Comparison of ENCODE assay signal across 11 cellular contexts in genomic region chr2:104938226-104938941, GRCh38.
DNase-seq lines count a peak whose midpoint lies in the region; ATAC-seq lines count a peak whose summit lies in the region.
"Had no signal": no experiment of that assay in that cellular context is flagged by ENCODE, and none has a peak within 500 bp of the region (broad histone marks: within the 10 kb centered on the region; RNA-seq: fewer than 3 reads in every experiment).

No MANE protein-coding gene starts in this region.

- H3K9me3 Mint-ChIP-seq in naive B cell = no peaks in the 10 kb centered on the region
- H3K9me3 Mint-ChIP-seq: type B pancreatic cell had no signal

- H3K4me1 Mint-ChIP-seq in naive B cell = peaks cover 17 to 31% (median 22%) of the 10 kb centered on the region in 3 donors

- no peaks in the 10 kb centered on the region for H3K36me3 Mint-ChIP-seq in naive B cell
- H3K36me3 Mint-ChIP-seq: type B pancreatic cell had no signal

- peak; percentile 96 for ATAC-seq in GM18499 (IDR thresholded peaks at IDR 0.05; ENCODE audit: insufficient read depth, unreplicated experiment)
- peak; percentile 77 for ATAC-seq in GM21381 (IDR thresholded peaks at IDR 0.05; ENCODE audit: unreplicated experiment)
- ATAC-seq in HG03175 (IDR thresholded peaks at IDR 0.05; ENCODE audit: unreplicated experiment) = peak; percentile 93
- peak; percentile 91 for ATAC-seq in naive B cell (ENCODE audit: low read depth in 2 of 2)
- ATAC-seq in left ventricle myocardium superior = no peak

- DNase-seq in naive B cell = peak; percentile 40
- DNase-seq in left ventricle myocardium superior = no peak
- DNase-seq in NCI-H1436 treated with DMSO at 0.1 percent for 48 hours (lab: John Stamatoyannopoulos, UW) = no peak
- DNase-seq in GOT3 (lab: John Stamatoyannopoulos, UW) = no peak
- no peak for DNase-seq in NOMO-1 (lab: John Stamatoyannopoulos, UW; ENCODE audit: unreplicated experiment in 2 of 2)
- DNase-seq: MM.1S, T1000 had no signal

- no peaks in the 10 kb centered on the region for H3K27me3 Mint-ChIP-seq in naive B cell
- H3K27me3 Mint-ChIP-seq: type B pancreatic cell had no signal

- peak overlapping the region; percentile 46 to 92 (median 76) for H3K4me3 Mint-ChIP-seq in naive B cell
- H3K4me3 Mint-ChIP-seq: type B pancreatic cell had no signal

- peak overlapping the region in 5 of 6 donors; percentile 0 to 75 (median 53) for H3K27ac Mint-ChIP-seq in naive B cell
- H3K27ac Mint-ChIP-seq: type B pancreatic cell had no signal

- intact Hi-C loops in left ventricle myocardium superior (cut with micrococcal nuclease) = no loop called here
